8 cellular contexts compared by ENCODE assay signal in the genomic region with DNA sequence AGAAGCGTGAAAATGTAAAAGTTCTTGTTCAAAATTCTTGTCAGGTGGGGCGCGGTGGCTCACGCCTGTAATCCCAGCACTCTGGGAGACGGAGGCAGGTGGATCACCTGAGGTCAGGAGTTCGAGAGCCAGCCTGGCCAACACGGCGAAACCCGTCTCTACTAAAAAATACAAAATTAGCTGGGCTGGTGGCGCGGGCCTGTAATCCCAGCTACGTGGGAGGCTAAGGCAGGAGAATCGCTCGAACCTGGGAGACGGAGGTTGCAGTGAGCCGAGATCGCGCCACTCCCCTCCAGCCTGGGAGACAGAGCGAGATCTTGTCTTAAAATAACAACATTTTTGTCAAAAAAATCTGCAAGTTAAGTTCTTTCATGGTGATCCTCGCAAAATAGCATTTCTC. TPM values are rescaled to one million over a fixed set of nuclear protein-coding genes. Genes with fewer than 3 reads are reported as not detected.
DNase-seq lines count a peak whose midpoint lies in the region; ATAC-seq and TF ChIP-seq lines count a peak whose summit lies in the region.
"Not testable (repeated sequence)": the region's sequence is repeated elsewhere in the genome, so short reads cannot be mapped to it uniquely, and the experiment has no call there.

No MANE protein-coding gene starts in this region.

- not testable (repeated sequence) for H4K20me1 ChIP-seq in fibroblast of lung (ENCODE audit: control insufficient read depth, extremely low read depth, insufficient read depth, low read length)

- TF ChIP-seq CTCF in AG04450 (IDR thresholded peaks at IDR 0.05; ENCODE audit: low read depth, low read length); brain microvascular endothelial cell (IDR thresholded peaks at IDR 0.05; ENCODE audit: low read depth, low read length, missing control alignments); fibroblast of lung (conservative IDR thresholded peaks at IDR 0.05 in 1 of 2, IDR thresholded peaks at IDR 0.05 in 1 of 2; ENCODE audit: low read depth in 1 of 2, low read length in 2 of 2); left lung (IDR thresholded peaks at IDR 0.05): not testable (repeated sequence)

- H3K27ac ChIP-seq in AG04450 (ENCODE audit: low read depth, low read length): peak overlapping the region; percentile 78
- H3K27ac ChIP-seq in HUES6 (ENCODE audit: low read depth, low read length): not testable (repeated sequence)
- H3K27ac ChIP-seq in brain microvascular endothelial cell: peak overlapping the region; percentile 99
- H3K27ac ChIP-seq in fibroblast of lung (ENCODE audit: insufficient read depth, low read length): peak overlapping the region; percentile 99
- H3K27ac ChIP-seq in left lung: peak overlapping the region in 1 of 2 donors; percentile 99

- in situ Hi-C loops in brain microvascular endothelial cell (cut with HindIII; ENCODE audit: low pct_ligation_motif_present, low sequenced_read_pairs): not testable (repeated sequence)

- H3K4me1 ChIP-seq in HUES6 (ENCODE audit: control insufficient read depth, insufficient read depth, low read length) (peaks cover 13% of the 10 kb centered on the region), left lung (peaks cover 23 to 56% of the 10 kb centered on the region in 2 donors)
- H3K4me1 ChIP-seq in fibroblast of lung (ENCODE audit: control insufficient read depth, extremely low read depth, insufficient read depth, low read length); neuron (ENCODE audit: insufficient read depth, low read length): not testable (repeated sequence)

- H3K9me3 ChIP-seq in AG04450 (ENCODE audit: control insufficient read depth, insufficient read depth, low read length); HUES6 (ENCODE audit: control insufficient read depth, insufficient read depth, low read depth, low read length); fibroblast of lung (ENCODE audit: control insufficient read depth, insufficient read depth, low read depth, low read length); left lung; neuron (ENCODE audit: low read length): not testable (repeated sequence)

- not testable (repeated sequence) for ATAC-seq in left lung; stimulated activated naive B cell treated with anti-CD40 and anti-IgM and Interleukin-4, amounts not matched to agents 10 μg/mL and 1 μg/mL and 100 μg/mL, for 72 hours (replicated peaks)

- H3K4me3 ChIP-seq in AG04450 (ENCODE audit: low read depth, low read length) (peak overlapping the region; percentile 77), HUES6 (ENCODE audit: low read depth, low read length) (peak overlapping the region; percentile 98), brain microvascular endothelial cell (ENCODE audit: low read depth, low read length) (peak overlapping the region; percentile 73), fibroblast of lung (replicated peaks in 1 of 4; ENCODE audit: control extremely low read depth in 1 of 4, insufficient read depth in 1 of 4, low read depth in 3 of 4, low read length in 4 of 4) (peak overlapping the region; percentile 58 to 94 (median 92)), left lung (peak overlapping the region; percentile 93), neuron (ENCODE audit: low read length) (peak overlapping the region; percentile 92)

- intact Hi-C loops in activated CD4-positive, alpha-beta T cell treated with anti-CD3 and anti-CD28 coated beads, Interleukin-2, amount 10 ng/mL, durations not matched to agents 24 days and 14 days (cut with micrococcal nuclease): loop anchor here (10.0 kb wide), 1 partner anchor 115 kb away; no protein-coding TSS in a partner anchor
- intact Hi-C loops in left lung (cut with DNase I): not testable (repeated sequence)

- CTCF ChIA-PET in AG04450 (lab: Charles Lee): not testable (repeated sequence)

- POLR2A ChIA-PET in AG04450 (lab: Yijun Ruan, JAX): interaction anchor here (0.7 to 1.0 kb wide), 3 partner anchors 10 to 38 kb away, joined by 4 to 5 read pairs (median 5); no protein-coding TSS in a partner anchor

- not testable (repeated sequence) for H3K36me3 Mint-ChIP-seq in activated CD4-positive, alpha-beta T cell treated with anti-CD3 and anti-CD28 coated beads, Interleukin-2, amount 10 ng/mL, durations not matched to agents 24 days and 14 days (ENCODE audit: low read depth); stimulated activated naive B cell treated with anti-CD40 and anti-IgM and Interleukin-4, amounts not matched to agents 10 μg/mL and 1 μg/mL and 100 μg/mL, for 72 hours

- peak overlapping the region; percentile 60 for H3K4me3 Mint-ChIP-seq in activated CD4-positive, alpha-beta T cell treated with anti-CD3 and anti-CD28 coated beads, Interleukin-2, amount 10 ng/mL, durations not matched to agents 24 days and 14 days
- H3K4me3 Mint-ChIP-seq in stimulated activated naive B cell treated with anti-CD40 and anti-IgM and Interleukin-4, amounts not matched to agents 10 μg/mL and 1 μg/mL and 100 μg/mL, for 72 hours: peak overlapping the region; percentile 63 to 78

- H3K27me3 Mint-ChIP-seq in activated CD4-positive, alpha-beta T cell treated with anti-CD3 and anti-CD28 coated beads, Interleukin-2, amount 10 ng/mL, durations not matched to agents 24 days and 14 days: peaks cover 53% of the 10 kb centered on the region
- not testable (repeated sequence) for H3K27me3 Mint-ChIP-seq in stimulated activated naive B cell treated with anti-CD40 and anti-IgM and Interleukin-4, amounts not matched to agents 10 μg/mL and 1 μg/mL and 100 μg/mL, for 72 hours

- H3K79me2 ChIP-seq in fibroblast of lung (ENCODE audit: control insufficient read depth, insufficient read depth, low read length): peaks cover 61% of the 10 kb centered on the region

- H3K4me1 Mint-ChIP-seq in activated CD4-positive, alpha-beta T cell treated with anti-CD3 and anti-CD28 coated beads, Interleukin-2, amount 10 ng/mL, durations not matched to agents 24 days and 14 days; stimulated activated naive B cell treated with anti-CD40 and anti-IgM and Interleukin-4, amounts not matched to agents 10 μg/mL and 1 μg/mL and 100 μg/mL, for 72 hours: not testable (repeated sequence)

- H2AFZ ChIP-seq in fibroblast of lung (ENCODE audit: low read length): not testable (repeated sequence)
- H2AFZ ChIP-seq in neuron (ENCODE audit: low read depth, low read length): peak overlapping the region; percentile 98

- not testable (repeated sequence) for H3K27ac Mint-ChIP-seq in activated CD4-positive, alpha-beta T cell treated with anti-CD3 and anti-CD28 coated beads, Interleukin-2, amount 10 ng/mL, durations not matched to agents 24 days and 14 days; stimulated activated naive B cell treated with anti-CD40 and anti-IgM and Interleukin-4, amounts not matched to agents 10 μg/mL and 1 μg/mL and 100 μg/mL, for 72 hours

- H3K9me3 Mint-ChIP-seq in activated CD4-positive, alpha-beta T cell treated with anti-CD3 and anti-CD28 coated beads, Interleukin-2, amount 10 ng/mL, durations not matched to agents 24 days and 14 days; stimulated activated naive B cell treated with anti-CD40 and anti-IgM and Interleukin-4, amounts not matched to agents 10 μg/mL and 1 μg/mL and 100 μg/mL, for 72 hours: not testable (repeated sequence)

- not testable (repeated sequence) for H3K27me3 ChIP-seq in AG04450 (ENCODE audit: control insufficient read depth, insufficient read depth, low read length); HUES6 (ENCODE audit: control insufficient read depth, insufficient read depth, low read length); brain microvascular endothelial cell (replicated peaks); fibroblast of lung (ENCODE audit: control insufficient read depth, insufficient read depth, low read length); left lung; neuron (ENCODE audit: insufficient read depth, low read length)

- peak overlapping the region; percentile 92 for H3K4me2 ChIP-seq in fibroblast of lung (ENCODE audit: extremely low read depth, insufficient read depth, low read length)

- not testable (repeated sequence) for DNase-seq in AG04450 (ENCODE audit: low read depth, low spot score); activated CD4-positive, alpha-beta T cell treated with anti-CD3 and anti-CD28 coated beads, Interleukin-2, amount 10 ng/mL, durations not matched to agents 24 days and 14 days; brain microvascular endothelial cell; fibroblast of lung (ENCODE audit: low read depth in 2 of 2); left lung; stimulated activated naive B cell treated with anti-CD40 and anti-IgM and Interleukin-4, amounts not matched to agents 10 μg/mL and 1 μg/mL and 100 μg/mL, for 72 hours

- H3K9ac ChIP-seq in HUES6 (ENCODE audit: low read length) (peak overlapping the region; percentile 93), fibroblast of lung (ENCODE audit: insufficient read depth, low read length) (peak overlapping the region; percentile 100)

- not testable (repeated sequence) for H3K36me3 ChIP-seq in HUES6 (ENCODE audit: control insufficient read depth, insufficient read depth, low read length); brain microvascular endothelial cell (replicated peaks); fibroblast of lung (ENCODE audit: control insufficient read depth, insufficient read depth, low read length); left lung; neuron (ENCODE audit: insufficient read depth, low read length)

RNA-seq across cellular contexts. Expression of a gene that starts 1.7 kb away (rescaled TPM):
- polyA plus RNA-seq in AG04450 (2011; rRNA removed) (19.3 and 21.7 TPM in 2 replicates), fibroblast of lung (17.6 and 32.0 TPM in 2 replicates)
- polyA minus RNA-seq in AG04450 (2011; rRNA and poly(A)+ RNA removed): 31.4 and 33.0 TPM in 2 replicates
- 1.7 and 2.2 TPM in 2 replicates for total RNA-seq in activated CD4-positive, alpha-beta T cell treated with anti-CD3 and anti-CD28 coated beads, Interleukin-2, amount 10 ng/mL, durations not matched to agents 24 days and 14 days
- total RNA-seq in fibroblast of lung (11.0 and 16.2 TPM in 2 replicates), left lung (10 to 100 TPM; 30.7 to 31.9 TPM)
- 14.8 and 30.1 TPM in 2 replicates for polyA plus RNA-seq in fibroblast of lung (2012)
- polyA minus RNA-seq in fibroblast of lung (ENCODE audit: low replicate concordance): 22.5 and 36.8 TPM in 2 replicates
